Comparison of ENCODE assay signal across 11 cellular contexts in the genomic region with DNA sequence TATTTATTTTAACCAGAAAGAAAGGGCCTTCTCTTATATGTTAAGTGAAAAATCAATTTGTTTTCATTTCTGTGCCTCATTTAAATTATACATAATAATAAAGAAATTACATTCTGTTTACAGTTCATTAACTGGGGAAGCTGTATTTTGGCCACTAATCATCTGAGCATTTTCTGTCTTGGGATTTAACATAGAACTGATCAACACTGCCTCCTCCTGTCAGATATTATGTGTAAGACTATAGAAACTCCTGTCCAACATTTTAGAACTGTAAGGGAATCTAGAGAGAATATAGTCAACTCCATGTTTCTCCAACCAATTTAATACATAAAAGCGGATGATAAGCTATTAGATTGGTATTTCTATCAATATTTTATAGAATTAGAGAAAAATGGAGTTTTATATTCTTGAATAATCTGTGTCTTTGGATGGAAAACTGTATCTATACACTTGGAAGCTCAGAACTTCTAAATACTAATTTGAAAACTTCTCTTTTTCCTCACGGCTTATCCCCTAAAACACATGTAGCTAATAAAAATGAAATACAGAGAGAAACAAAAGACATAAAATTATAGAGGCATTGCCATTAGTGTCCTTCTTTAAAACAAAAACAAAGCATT. TPM values are rescaled to one million over a fixed set of nuclear protein-coding genes. Genes with fewer than 3 reads are reported as not detected.
DNase-seq lines count a peak whose midpoint lies in the region; ATAC-seq, FAIRE-seq and TF ChIP-seq lines count a peak whose summit lies in the region.
"Had no signal": no experiment of that assay in that cellular context is flagged by ENCODE, and none has a peak within 500 bp of the region (broad histone marks: within the 10 kb centered on the region; RNA-seq: fewer than 3 reads in every experiment).

No MANE protein-coding gene starts in this region.

- H3K27ac ChIP-seq in cardiac muscle cell, result no peak overlapping the region
- H3K27ac ChIP-seq in right cardiac atrium (ENCODE audit: low read length), result no peak overlapping the region
- H3K27ac ChIP-seq in foreskin keratinocyte, result no peak overlapping the region

- H3K36me3 ChIP-seq in cardiac muscle cell, result no peaks in the 10 kb centered on the region

- H3K4me1 ChIP-seq in cardiac muscle cell (ENCODE audit: low read depth) (no peaks in the 10 kb centered on the region), right cardiac atrium (ENCODE audit: control insufficient read depth, insufficient read depth, low read length) (no peaks in the 10 kb centered on the region), foreskin keratinocyte (no peaks in the 10 kb centered on the region)

- peak; percentile 60 for FAIRE-seq in RCC 7860 (lab: Jason Lieb, UNC)
- FAIRE-seq: colon had no signal

- H3K9me3 ChIP-seq in cardiac muscle cell (ENCODE audit: low read depth) (no peaks in the 10 kb centered on the region), right cardiac atrium (ENCODE audit: control insufficient read depth, low read length) (no peaks in the 10 kb centered on the region)

- no peak overlapping the region for H3K4me3 ChIP-seq in cardiac muscle cell
- no peak overlapping the region for H3K4me3 ChIP-seq in right cardiac atrium (ENCODE audit: low read length)

- no peak for ATAC-seq in right cardiac atrium
- ATAC-seq in foreskin keratinocyte, result peak; percentile 32
- ATAC-seq in GM18858 (IDR thresholded peaks at IDR 0.05; ENCODE audit: unreplicated experiment), result no peak

- WGBS in right cardiac atrium, result 79% methylated on average over 2 of the region's 2 CpGs

- peak; percentile 50 for TF ChIP-seq CTCF in cardiac muscle cell (IDR thresholded peaks at IDR 0.05; ENCODE audit: low read depth, low read length)
- peak; percentile 67 for TF ChIP-seq CTCF in foreskin keratinocyte (conservative IDR thresholded peaks at IDR 0.05)

- intact Hi-C loops in right cardiac atrium (cut with DNase I), result no loop called here

- DNase-seq in cardiac muscle cell (ENCODE audit: low read depth in 1 of 2, low spot score in 1 of 2), result peak; percentile 55 to 69
- no peak for DNase-seq in right cardiac atrium
- DNase-seq in RCC 7860 (ENCODE audit: low spot score), result peak; percentile 41
- DNase-seq in foreskin keratinocyte, result peak in 1 of 2 donors; percentile 31
- DNase-seq in C1 segment of cervical spinal cord (lab: John Stamatoyannopoulos, UW), result no peak
- no peak for DNase-seq in globus pallidus (ENCODE audit: low spot score)
- no peak for DNase-seq in NCI-H2107 treated with DMSO at 0.1 percent for 48 hours (lab: John Stamatoyannopoulos, UW; ENCODE audit: unreplicated experiment)
- DNase-seq: GDM1, NCI-H1436 treated with DMSO at 0.1 percent for 48 hours had no signal

- no peaks in the 10 kb centered on the region for H3K27me3 ChIP-seq in cardiac muscle cell
- H3K27me3 ChIP-seq in right cardiac atrium (ENCODE audit: control insufficient read depth, insufficient read depth), result no peaks in the 10 kb centered on the region
- no peaks in the 10 kb centered on the region for H3K27me3 ChIP-seq in foreskin keratinocyte

RNA-seq across cellular contexts. Expression of gene ENPEP, which starts 33.0 kb away (rescaled TPM):
- total RNA-seq in cardiac muscle cell (2.7 and 5.5 TPM in 2 replicates), right cardiac atrium (1 to 10 TPM; 2.5 to 6.8 (median 3.3) TPM), foreskin keratinocyte (under 0.01 TPM in 1 of 2 replicates, not detected in the other)
- polyA plus RNA-seq in cardiac muscle cell (4.6 and 5.8 TPM in 2 replicates), right cardiac atrium (2.6 TPM), foreskin keratinocyte (0.01 TPM in 1 of 2 replicates, not detected in the other)

Comparison
In these comparisons a context has a peak if more than half of its experiments do, and no peak if none do; other contexts are left out.
1. DNase-seq: peak in cardiac muscle cell (2 of 2) and RCC 7860 (single experiment); none in right cardiac atrium (0 of 3), C1 segment of cervical spinal cord (0 of 14), globus pallidus (single experiment) and NCI-H2107 treated with DMSO at 0.1 percent for 48 hours (single experiment).